Comparison of ENCODE assay signal across 8 cellular contexts in the genomic region with DNA sequence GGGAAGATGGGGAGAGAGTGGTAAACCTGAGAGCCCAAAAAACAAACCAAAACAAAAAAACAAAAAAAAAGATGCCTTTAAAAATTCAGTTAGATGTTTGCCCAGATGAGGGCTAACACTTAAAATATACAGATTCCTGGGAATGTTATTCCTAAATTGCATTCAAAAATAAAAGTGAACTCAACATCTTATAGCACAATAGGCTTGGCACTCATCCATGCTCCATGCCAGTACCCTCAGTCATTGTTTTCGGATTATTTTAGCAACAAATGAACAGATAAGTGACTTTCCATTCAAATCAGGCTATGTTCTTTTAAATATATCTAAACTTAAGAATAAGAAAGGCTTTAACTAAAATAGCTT. TPM values are rescaled to one million over a fixed set of nuclear protein-coding genes. Genes with fewer than 3 reads are reported as not detected.
DNase-seq lines count a peak whose midpoint lies in the region; ATAC-seq and TF ChIP-seq lines count a peak whose summit lies in the region.

No MANE protein-coding gene starts in this region.

- intact Hi-C loops in esophagus muscularis mucosa (cut with DNase I) (loop anchor here (10.0 kb wide), 2 partner anchors 212 to 1302 kb away; no protein-coding TSS in a partner anchor), gastrocnemius medialis (cut with DNase I; ENCODE audit: low total_unique reads) (loop anchor here (1.0 to 10.0 kb wide), 5 partner anchors 41 to 1682 kb away; a partner anchor contains a TSS)

- 0% methylated on average over 1 of the region's 1 CpG for WGBS in GM23248 (ENCODE audit: low coverage in 1 of 2, low lambda C conversion rate in 2 of 2, missing lambda C conversion rate in 2 of 2), 2 experiments
- WGBS in esophagus muscularis mucosa: 50% methylated on average over 1 of the region's 1 CpG

- no peak for ATAC-seq in gastrocnemius medialis
- no peak for ATAC-seq in HG02759 (IDR thresholded peaks at IDR 0.05; ENCODE audit: unreplicated experiment)
- no peak for ATAC-seq in GM21786 (IDR thresholded peaks at IDR 0.05; ENCODE audit: unreplicated experiment)

- peak overlapping the region; percentile 95 for H3K9ac ChIP-seq in GM23248

- H3K27me3 ChIP-seq in GM23248 (replicated peaks; ENCODE audit: insufficient read depth) (no peaks in the 10 kb centered on the region), esophagus muscularis mucosa (no peaks in the 10 kb centered on the region), gastrocnemius medialis (no peaks in the 10 kb centered on the region)

- TF ChIP-seq POLR2A in esophagus muscularis mucosa (IDR thresholded peaks at IDR 0.05; ENCODE audit: low read depth) (no peak), gastrocnemius medialis (IDR thresholded peaks at IDR 0.05) (no peak)

- in situ Hi-C loops in GM23248 (cut with MboI): no loop called here
- in situ Hi-C loops in gastrocnemius medialis (cut with MboI; ENCODE audit: low sequenced_read_pairs in 4 of 4): loop anchor here in 1 of 4 donors (10.0 kb wide), 1 partner anchor 108 kb away; no protein-coding TSS in a partner anchor

- peaks cover 71% of the 10 kb centered on the region for H3K79me2 ChIP-seq in GM23248 (ENCODE audit: insufficient read depth)

- no peaks in the 10 kb centered on the region for H3K9me3 ChIP-seq in GM23248 (ENCODE audit: low read depth)
- no peaks in the 10 kb centered on the region for H3K9me3 ChIP-seq in esophagus muscularis mucosa
- no peaks in the 10 kb centered on the region for H3K9me3 ChIP-seq in gastrocnemius medialis

- H3K36me3 ChIP-seq in GM23248 (ENCODE audit: low read depth) (no peaks in the 10 kb centered on the region), esophagus muscularis mucosa (no peaks in the 10 kb centered on the region), gastrocnemius medialis (no peaks in the 10 kb centered on the region)

- H3F3A ChIP-seq in GM23248 (ENCODE audit: insufficient read depth): peaks cover 65% of the 10 kb centered on the region

- TF ChIP-seq CTCF in esophagus muscularis mucosa (IDR thresholded peaks at IDR 0.05): no peak
- no peak for TF ChIP-seq CTCF in gastrocnemius medialis (IDR thresholded peaks at IDR 0.05 in 4 of 5, conservative IDR thresholded peaks at IDR 0.05 in 1 of 5)

- H3K4me3 ChIP-seq in GM23248 (peak overlapping the region; percentile 98), esophagus muscularis mucosa (peak overlapping the region; percentile 27 to 93 (median 78)), gastrocnemius medialis (peak overlapping the region; percentile 8 to 84 (median 26))

- H3K9me2 ChIP-seq in GM23248 (ENCODE audit: insufficient read depth): no peaks in the 10 kb centered on the region

- peak overlapping the region; percentile 28; the same call in 1 of the 2 replicates for H2AFZ ChIP-seq in GM23248

- H3K4me1 ChIP-seq in GM23248 (ENCODE audit: insufficient read depth) (peaks cover 52% of the 10 kb centered on the region), esophagus muscularis mucosa (peaks cover 70 to 88% (median 85%) of the 10 kb centered on the region in 4 donors), gastrocnemius medialis (peaks cover 60 to 80% of the 10 kb centered on the region in 2 donors)

- TF ChIP-seq EP300 in esophagus muscularis mucosa (IDR thresholded peaks at IDR 0.05): no peak

- H4K20me1 ChIP-seq in GM23248 (ENCODE audit: insufficient read depth): no peaks in the 10 kb centered on the region

- H3K4me2 ChIP-seq in GM23248 (ENCODE audit: unreplicated experiment): peak overlapping the region; percentile 86

- H3K27ac ChIP-seq in GM23248 (peak overlapping the region; percentile 97), esophagus muscularis mucosa (replicated peaks in 1 of 4) (peak overlapping the region; percentile 93 to 97 (median 94)), gastrocnemius medialis (peak overlapping the region; percentile 94 to 98 (median 96))

- DNase-seq in GM23248: peak; percentile 81
- peak; percentile 27 for DNase-seq in RPMI7951 (ENCODE audit: low read depth)
- no peak for DNase-seq in esophagus muscularis mucosa (ENCODE audit: extremely low spot score)
- DNase-seq in gastrocnemius medialis: no peak
- DNase-seq in H4 (ENCODE audit: low spot score): no peak
- no peak for DNase-seq in NCI-H2196 treated with DMSO at 0.1 percent for 48 hours (lab: John Stamatoyannopoulos, UW; ENCODE audit: unreplicated experiment)

RNA-seq across cellular contexts. Expression of a gene that starts 3.7 kb away (rescaled TPM):
- 50.2 and 66.4 TPM in 2 replicates for total RNA-seq in GM23248 (2014; rRNA removed; shearing (Covaris generic))
- polyA plus RNA-seq in GM23248 (2016; fragmentation: Nextera tagmentation; extraction: Ambion mirVana): 108 and 116 TPM in 2 replicates
- total RNA-seq in RPMI7951 (2014; rRNA removed; shearing (Covaris generic)): 52.3 and 57.3 TPM in 2 replicates
- total RNA-seq in esophagus muscularis mucosa: 100 to 1,000 TPM in 3 of 4 donors, 10 to 100 TPM in 1; 90.1 to 196 (median 157) TPM
- 100 to 1,000 TPM; 103 to 257 (median 204) TPM for total RNA-seq in gastrocnemius medialis
- total RNA-seq in H4 (2014; rRNA removed; shearing (Covaris generic)): 17.7 and 30.8 TPM in 2 replicates

Comparison
In these comparisons a context has a peak if more than half of its experiments do, and no peak if none do; other contexts are left out.
1. DNase-seq: peak in GM23248 (single experiment) and RPMI7951 (single experiment); none in esophagus muscularis mucosa (single experiment), gastrocnemius medialis (0 of 2), H4 (single experiment) and NCI-H2196 treated with DMSO at 0.1 percent for 48 hours (single experiment).
2. H3K4me3 ChIP-seq: peak in every context shown above with its lines; median percentile 98 in GM23248; 78 in esophagus muscularis mucosa; 26 in gastrocnemius medialis.
3. Peak in every context shown above with its lines, with median percentiles within 50 percentile points of each other: H3K27ac ChIP-seq.